8 cellular contexts compared by ENCODE assay signal in the genomic region with DNA sequence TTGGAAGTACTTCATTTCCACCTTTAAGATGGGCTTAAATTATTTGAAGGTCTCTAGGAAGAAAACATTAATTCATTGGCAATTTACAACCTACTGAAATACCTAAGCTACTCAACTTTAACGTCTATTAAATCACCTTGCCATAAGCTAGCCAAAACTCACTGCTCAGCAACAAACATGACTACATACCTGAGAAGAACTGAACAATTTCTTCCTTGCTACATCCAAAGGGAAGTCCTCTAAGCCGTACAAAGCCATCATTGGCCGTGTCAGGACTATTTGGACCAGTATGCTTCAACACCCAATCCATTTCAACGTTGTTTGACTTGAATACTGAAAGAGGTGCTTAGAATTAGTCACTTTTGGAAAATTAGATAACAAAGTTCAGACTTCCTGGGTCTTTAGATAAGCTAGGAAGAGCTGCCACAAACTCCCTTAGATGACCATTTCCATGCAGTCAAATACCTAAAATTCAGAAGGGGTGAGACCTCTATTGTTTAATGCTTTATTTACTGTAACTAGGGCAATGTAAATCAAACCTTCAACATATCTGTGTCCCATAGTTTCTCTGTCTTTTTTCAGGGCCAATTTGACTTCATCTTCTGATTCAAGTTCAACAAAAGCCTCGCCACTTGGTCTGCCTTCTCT. TPM values are rescaled to one million over a fixed set of nuclear protein-coding genes. Genes with fewer than 3 reads are reported as not detected.
DNase-seq lines count a peak whose midpoint lies in the region; ATAC-seq and TF ChIP-seq lines count a peak whose summit lies in the region.

No MANE protein-coding gene starts in this region.

- 5% methylated on average over 5 of the region's 5 CpGs for WGBS in right lobe of liver (ENCODE audit: insufficient coverage, low coverage, low lambda C conversion rate, missing lambda C conversion rate)

- H3K36me3 ChIP-seq in cardiac muscle cell (peaks cover 62% of the 10 kb centered on the region), ascending aorta (peaks cover 43 to 66% of the 10 kb centered on the region in 2 donors), right lobe of liver (peaks cover 30 to 63% (median 46%) of the 10 kb centered on the region in 4 donors), upper lobe of right lung (peaks cover 67% of the 10 kb centered on the region)

- peak overlapping the region; percentile 42 for H3K27ac ChIP-seq in cardiac muscle cell
- H3K27ac ChIP-seq in ascending aorta: peak overlapping the region; percentile 31 to 100
- H3K27ac ChIP-seq in right lobe of liver: peak overlapping the region in 1 of 3 donors; percentile 97
- no peak overlapping the region for H3K27ac ChIP-seq in upper lobe of right lung

- H3K4me3 ChIP-seq in cardiac muscle cell (peak overlapping the region; percentile 79), ascending aorta (peak overlapping the region; percentile 99 to 100), right lobe of liver (peak overlapping the region; percentile 92 to 97 (median 95)), upper lobe of right lung (peak overlapping the region; percentile 100)

- H3K9me3 ChIP-seq in cardiac muscle cell (ENCODE audit: low read depth): no peaks in the 10 kb centered on the region
- H3K9me3 ChIP-seq in ascending aorta: no peaks in the 10 kb centered on the region
- no peaks in the 10 kb centered on the region for H3K9me3 ChIP-seq in right lobe of liver
- no peaks in the 10 kb centered on the region for H3K9me3 ChIP-seq in upper lobe of right lung

- no peak for TF ChIP-seq POLR2A in right lobe of liver (IDR thresholded peaks at IDR 0.05)

- no peak for TF ChIP-seq CTCF in cardiac muscle cell (IDR thresholded peaks at IDR 0.05; ENCODE audit: low read depth, low read length)
- TF ChIP-seq CTCF in ascending aorta (IDR thresholded peaks at IDR 0.05): no peak
- no peak for TF ChIP-seq CTCF in right lobe of liver (IDR thresholded peaks at IDR 0.05)
- no peak for TF ChIP-seq CTCF in upper lobe of right lung (IDR thresholded peaks at IDR 0.05)

- ATAC-seq in left ventricle myocardium superior (no peak), right lobe of liver (no peak), upper lobe of right lung (no peak)

- no peaks in the 10 kb centered on the region for H3K27me3 ChIP-seq in cardiac muscle cell
- H3K27me3 ChIP-seq in ascending aorta: no peaks in the 10 kb centered on the region
- H3K27me3 ChIP-seq in right lobe of liver: no peaks in the 10 kb centered on the region
- H3K27me3 ChIP-seq in upper lobe of right lung: no peaks in the 10 kb centered on the region

- DNase-seq in cardiac muscle cell (ENCODE audit: low read depth in 1 of 2, low spot score in 1 of 2) (no peak), left ventricle myocardium superior (no peak), ascending aorta (ENCODE audit: low spot score in 2 of 2) (no peak), right lobe of liver (no peak), upper lobe of right lung (no peak), middle frontal gyrus (ENCODE audit: extremely low spot score, low spot score) (no peak)
- no peak for DNase-seq in stimulated activated CD4-positive, alpha-beta T cell treated with anti-CD3 and anti-CD28 coated beads, Interleukin-15, amount 100 ng/mL, for 24 hours
- no peak for DNase-seq in stimulated activated CD8-positive, alpha-beta memory T cell treated with anti-CD3 and anti-CD28 coated beads, Interleukin-4, amount 100 ng/mL, for 48 hours

- intact Hi-C loops in left ventricle myocardium superior (cut with micrococcal nuclease) (no loop called here), ascending aorta (cut with DNase I) (loop anchor here (10.0 kb wide), 1 partner anchor 1194 kb away; no protein-coding TSS in a partner anchor), right lobe of liver (cut with DNase I) (no loop called here), upper lobe of right lung (cut with DNase I) (no loop called here)

- H3K4me1 ChIP-seq in cardiac muscle cell (ENCODE audit: low read depth) (peaks cover 33% of the 10 kb centered on the region), ascending aorta (peaks cover 1 to 46% of the 10 kb centered on the region in 2 donors), right lobe of liver (peaks cover 0 to 54% (median 23%) of the 10 kb centered on the region in 4 donors), upper lobe of right lung (peaks cover 62% of the 10 kb centered on the region)

RNA-seq across cellular contexts. Expression of a gene that starts 2.6 kb away (rescaled TPM):
- 467 and 569 TPM in 2 replicates for total RNA-seq in cardiac muscle cell
- 119 and 126 TPM in 2 replicates for polyA plus RNA-seq in cardiac muscle cell
- total RNA-seq in left ventricle myocardium superior: 230 TPM
- 206 TPM for total RNA-seq in ascending aorta
- total RNA-seq in right lobe of liver: 100 to 1,000 TPM; 140 to 305 (median 219) TPM
- total RNA-seq in upper lobe of right lung: 470 TPM
